ENCODE assay signal across 19 cellular contexts in genomic region chr5:110321117-110321516, GRCh38.
DNase-seq lines count a peak whose midpoint lies in the region; ATAC-seq and TF ChIP-seq lines count a peak whose summit lies in the region.
"Had no signal": no experiment of that assay in that cellular context is flagged by ENCODE, and none has a peak within 500 bp of the region (broad histone marks: within the 10 kb centered on the region; RNA-seq: fewer than 3 reads in every experiment).

No MANE protein-coding gene starts in this region.

- no peaks in the 10 kb centered on the region for H3K4me1 ChIP-seq in SK-N-SH (ENCODE audit: control insufficient read depth in 1 of 2, insufficient read depth in 2 of 2, low read depth in 1 of 2, low read length in 1 of 2)
- H3K4me1 ChIP-seq in endodermal cell (ENCODE audit: control insufficient read depth, insufficient read depth, low read length) = no peaks in the 10 kb centered on the region
- H3K4me1 ChIP-seq: foreskin keratinocyte, left lung, tibial artery had no signal

- H3K4me1 Mint-ChIP-seq in endodermal cell (no peaks in the 10 kb centered on the region), mesothelial cell of epicardium (no peaks in the 10 kb centered on the region)
- H3K4me1 Mint-ChIP-seq: activated naive CD8-positive, alpha-beta T cell treated with anti-CD3 and anti-CD28 coated beads, Interleukin-2, amount 10 ng/mL, durations not matched to agents 7 days and 5 days; central memory CD8-positive, alpha-beta T cell had no signal

- H3K4me3 Mint-ChIP-seq in endodermal cell = no peak overlapping the region
- H3K4me3 Mint-ChIP-seq in mesothelial cell of epicardium = no peak overlapping the region
- H3K4me3 Mint-ChIP-seq: activated naive CD8-positive, alpha-beta T cell treated with anti-CD3 and anti-CD28 coated beads, Interleukin-2, amount 10 ng/mL, durations not matched to agents 7 days and 5 days; central memory CD8-positive, alpha-beta T cell had no signal

- H3K27me3 Mint-ChIP-seq in endodermal cell (ENCODE audit: insufficient read depth) = peaks cover 5% of the 10 kb centered on the region
- no peaks in the 10 kb centered on the region for H3K27me3 Mint-ChIP-seq in mesothelial cell of epicardium (ENCODE audit: low read depth)
- H3K27me3 Mint-ChIP-seq: activated naive CD8-positive, alpha-beta T cell treated with anti-CD3 and anti-CD28 coated beads, Interleukin-2, amount 10 ng/mL, durations not matched to agents 7 days and 5 days; central memory CD8-positive, alpha-beta T cell had no signal

- peak; percentile 68 for ATAC-seq in HG02852 (IDR thresholded peaks at IDR 0.05; ENCODE audit: unreplicated experiment)
- ATAC-seq in activated CD4-positive, CD25-positive, alpha-beta regulatory T cell treated with anti-CD3 and anti-CD28 coated beads, Interleukin-2, amount 50 U/mL, for 24 hours = no peak
- ATAC-seq: foreskin keratinocyte, left lung had no signal

- H3K27ac Mint-ChIP-seq in endodermal cell (no peak overlapping the region), mesothelial cell of epicardium (no peak overlapping the region)
- H3K27ac Mint-ChIP-seq: activated naive CD8-positive, alpha-beta T cell treated with anti-CD3 and anti-CD28 coated beads, Interleukin-2, amount 10 ng/mL, durations not matched to agents 7 days and 5 days had no signal

- H3K27ac ChIP-seq in SK-N-SH (ENCODE audit: low read depth in 2 of 2, low read length in 1 of 2) (peak overlapping the region; percentile 28 to 31; a peak in 3 of 4 replicates), endodermal cell (ENCODE audit: low read depth, low read length) (no peak overlapping the region)
- H3K27ac ChIP-seq: foreskin keratinocyte, left lung, tibial artery had no signal

- no peaks in the 10 kb centered on the region for H3F3A ChIP-seq in SK-N-SH (replicated peaks; ENCODE audit: insufficient read depth)

- POLR2A ChIA-PET in SK-N-SH (lab: Yijun Ruan, JAX) = no interaction called here

- H3K79me2 ChIP-seq in SK-N-SH (ENCODE audit: insufficient read depth) = no peaks in the 10 kb centered on the region

- H3K27me3 ChIP-seq in SK-N-SH (ENCODE audit: insufficient read depth) = no peaks in the 10 kb centered on the region
- H3K27me3 ChIP-seq in endodermal cell (ENCODE audit: control insufficient read depth, insufficient read depth, low read length, poor library complexity, severe bottlenecking) = peaks cover 4% of the 10 kb centered on the region
- H3K27me3 ChIP-seq: foreskin keratinocyte, left lung, tibial artery had no signal

- H3K36me3 ChIP-seq in SK-N-SH (replicated peaks in 1 of 2; ENCODE audit: control insufficient read depth in 1 of 2, insufficient read depth in 2 of 2, low read length in 1 of 2) = no peaks in the 10 kb centered on the region
- no peaks in the 10 kb centered on the region for H3K36me3 ChIP-seq in endodermal cell (ENCODE audit: control insufficient read depth, insufficient read depth, low read length)
- H3K36me3 ChIP-seq: left lung, tibial artery had no signal

- no peak for TF ChIP-seq CTCF in SK-N-SH (IDR thresholded peaks at IDR 0.05)
- TF ChIP-seq CTCF in endodermal cell (conservative IDR thresholded peaks at IDR 0.05) = no peak
- TF ChIP-seq CTCF in mesothelial cell of epicardium (IDR thresholded peaks at IDR 0.05; ENCODE audit: unreplicated experiment) = no peak

- no peak for TF ChIP-seq RAD21 in SK-N-SH (IDR thresholded peaks at IDR 0.05; ENCODE audit: low read length)

- no peak overlapping the region for H3K4me3 ChIP-seq in SK-N-SH (ENCODE audit: low read depth in 2 of 2, low read length in 1 of 2)
- H3K4me3 ChIP-seq in endodermal cell (ENCODE audit: low read length) = no peak overlapping the region
- H3K4me3 ChIP-seq: left lung, tibial artery had no signal

- peak overlapping the region; percentile 26; the same call in 1 of the 2 replicates for H2AFZ ChIP-seq in SK-N-SH (ENCODE audit: low read depth)

- no peaks in the 10 kb centered on the region for H4K20me1 ChIP-seq in SK-N-SH (ENCODE audit: insufficient read depth)

- CTCF ChIA-PET in SK-N-SH (lab: Yijun Ruan, JAX) = interaction anchor here (1.2 kb wide), 1 partner anchor 15 kb away, joined by 3 read pairs; no protein-coding TSS in a partner anchor

- WGBS in SK-N-SH (ENCODE audit: low lambda C conversion rate) = 14% methylated on average over 1 of the region's 1 CpG
- 75 to 98% methylated on average over 1 of the region's 1 CpG for WGBS in endodermal cell (ENCODE audit: insufficient coverage in 1 of 2, insufficient read length in 1 of 2), 2 experiments

- H3K9me2 ChIP-seq in SK-N-SH = no peaks in the 10 kb centered on the region

- peaks cover 4% of the 10 kb centered on the region for H3K9me3 Mint-ChIP-seq in endodermal cell
- no peaks in the 10 kb centered on the region for H3K9me3 Mint-ChIP-seq in mesothelial cell of epicardium
- H3K9me3 Mint-ChIP-seq: activated naive CD8-positive, alpha-beta T cell treated with anti-CD3 and anti-CD28 coated beads, Interleukin-2, amount 10 ng/mL, durations not matched to agents 7 days and 5 days; central memory CD8-positive, alpha-beta T cell had no signal

- H3K36me3 Mint-ChIP-seq in endodermal cell (ENCODE audit: low read depth) (no peaks in the 10 kb centered on the region), mesothelial cell of epicardium (no peaks in the 10 kb centered on the region)
- H3K36me3 Mint-ChIP-seq: activated naive CD8-positive, alpha-beta T cell treated with anti-CD3 and anti-CD28 coated beads, Interleukin-2, amount 10 ng/mL, durations not matched to agents 7 days and 5 days had no signal

- peak in 1 of 2 experiments; percentile 32; a peak in 1 of 4 replicates for TF ChIP-seq EP300 in SK-N-SH (IDR thresholded peaks at IDR 0.05; ENCODE audit: borderline replicate concordance in 1 of 2, low read depth in 1 of 2, low read length in 1 of 2)

- peak; percentile 9 for DNase-seq in GM04504 (ENCODE audit: low read depth)
- DNase-seq in SK-N-SH = no peak
- peak; percentile 3 for DNase-seq in kidney tubule cell (ENCODE audit: low spot score)
- no peak for DNase-seq in D341Med (ENCODE audit: low spot score)
- no peak for DNase-seq in endodermal cell
- DNase-seq in mesothelial cell of epicardium (ENCODE audit: low spot score in 2 of 2, unreplicated experiment in 2 of 2) = no peak
- DNase-seq: activated CD4-positive, alpha-beta T cell treated with anti-CD3 and anti-CD28 coated beads, Interleukin-2, amount 50 U/mL, for 4 hours; activated naive CD8-positive, alpha-beta T cell treated with anti-CD3 and anti-CD28 coated beads, Interleukin-2, amount 10 ng/mL, durations not matched to agents 7 days and 5 days; activated T-cell treated with anti-CD3 and anti-CD28 coated beads, Interleukin-2, amount 50 U/mL, for 1 hour; AML-193; GDM1; left lung; NCI-H2081; NCI-H69; tibial artery had no signal

- H3K9ac ChIP-seq in SK-N-SH = no peak overlapping the region
- no peak overlapping the region for H3K9ac ChIP-seq in endodermal cell (ENCODE audit: extremely low read depth, low read length, poor library complexity, severe bottlenecking)

- H3K4me2 ChIP-seq in SK-N-SH = 0 out of 2 replicates have a peak overlapping the region, but pooled peaks have one; percentile 12

- H3K9me3 ChIP-seq in SK-N-SH (no peaks in the 10 kb centered on the region), endodermal cell (ENCODE audit: control insufficient read depth, low read length) (no peaks in the 10 kb centered on the region)
- H3K9me3 ChIP-seq: left lung, tibial artery had no signal

TF ChIP-seq in SK-N-SH, 30 proteins besides CTCF, POLR2A, EP300 and RAD21 (continues in another document):
- TF ChIP-seq RXRA (IDR thresholded peaks at IDR 0.05; ENCODE audit: borderline replicate concordance, low read depth) (peak; percentile 79; the same call in 1 of the 2 replicates), USF1 (IDR thresholded peaks at IDR 0.05; ENCODE audit: borderline replicate concordance, low read depth) (no peak), TCF12 (IDR thresholded peaks at IDR 0.05) (peak; percentile 65), ELF1 (IDR thresholded peaks at IDR 0.05) (no peak), PBX3 (IDR thresholded peaks at IDR 0.05) (peak; percentile 36; the same call in 1 of the 2 replicates), USF2 (IDR thresholded peaks at IDR 0.05; ENCODE audit: borderline replicate concordance, low read depth, low read length) (no peak), JUND (IDR thresholded peaks at IDR 0.05) (peak; percentile 62), RFX5 (IDR thresholded peaks at IDR 0.05; ENCODE audit: low read length) (no peak), SMC3 (IDR thresholded peaks at IDR 0.05; ENCODE audit: low read depth, low read length) (no peak)

Comparison
In these comparisons a context has a peak if more than half of its experiments do, and no peak if none do; other contexts are left out.
1. DNase-seq: peak in GM04504 (single experiment) and kidney tubule cell (single experiment); none in SK-N-SH (single experiment), D341Med (single experiment), endodermal cell (single experiment) and mesothelial cell of epicardium (0 of 2).